8 cellular contexts compared by ENCODE assay signal in genomic region chr19:2151339-2152229, GRCh38. TPM values are rescaled to one million over a fixed set of nuclear protein-coding genes. Genes with fewer than 3 reads are reported as not detected.
DNase-seq lines count a peak whose midpoint lies in the region; ATAC-seq and TF ChIP-seq lines count a peak whose summit lies in the region.

Gene AP3D1, minus strand, starts transcription at chr19:2151566. Its CDS starts 232 bp downstream, at chr19:2151334.

- H3K9me3 Mint-ChIP-seq in activated T-cell treated with anti-CD3 and anti-CD28 coated beads, Interleukin-2, amount 50 U/mL, for 4 hours = no peaks in the 10 kb centered on the region

- peak; percentile 99 for DNase-seq in DMS53 (lab: John Stamatoyannopoulos, UW)
- peak; percentile 95 for DNase-seq in KG1 (lab: John Stamatoyannopoulos, UW)
- DNase-seq in Panc1 (ENCODE audit: low read depth, low spot score) = peak; percentile 97
- peak; percentile 100 for DNase-seq in activated T-cell treated with anti-CD3 and anti-CD28 coated beads, Interleukin-2, amount 50 U/mL, for 4 hours
- peak; percentile 99 to 100 for DNase-seq in erythroblast (lab: John Stamatoyannopoulos, UW)
- DNase-seq in stimulated activated CD8-positive, alpha-beta memory T cell treated with anti-CD3 and anti-CD28 coated beads, Interleukin-4, amount 100 ng/mL, for 48 hours = peak; percentile 100

- no TSS peak for BruUV-seq in Panc1 (replicated peaks; lab: Mats Ljungman, UMichigan)

- no peaks in the 10 kb centered on the region for H3K27me3 Mint-ChIP-seq in activated T-cell treated with anti-CD3 and anti-CD28 coated beads, Interleukin-2, amount 50 U/mL, for 4 hours (ENCODE audit: low read depth)

- in situ Hi-C loops in Panc1 (cut with HindIII; ENCODE audit: low pct_unique_long_range_greater_than_20kb, low sequenced_read_pairs) = no loop called here

- H3K4me3 ChIP-seq in Panc1 (ENCODE audit: low read depth in 2 of 2, low read length in 2 of 2) (peak within 1 kb of the TSS; percentile 76 to 91), mucosa of rectum (ENCODE audit: low read length in 2 of 2) (peak within 1 kb of the TSS; percentile 87 to 91)

- H3K4me3 Mint-ChIP-seq in activated T-cell treated with anti-CD3 and anti-CD28 coated beads, Interleukin-2, amount 50 U/mL, for 4 hours = peak within 1 kb of the TSS; percentile 85

- H3K9me3 ChIP-seq in Panc1 (ENCODE audit: control insufficient read depth, insufficient read depth, low read depth, low read length) = no peaks in the 10 kb centered on the region
- H3K9me3 ChIP-seq in mucosa of rectum (ENCODE audit: control insufficient read depth in 2 of 2, low read length in 2 of 2) = no peaks in the 10 kb centered on the region

- TF ChIP-seq CTCF in Panc1 (IDR thresholded peaks at IDR 0.05) = no peak

- intact Hi-C loops in Panc1 (cut with micrococcal nuclease; ENCODE audit: unreplicated experiment) = no loop called here

- peak; percentile 30 for TF ChIP-seq POLR2A in erythroblast (IDR thresholded peaks at IDR 0.05; ENCODE audit: low read length)

- peak within 1 kb of the TSS; percentile 89 for H3K27ac ChIP-seq in Panc1 (ENCODE audit: low read length)
- peak within 1 kb of the TSS; percentile 81 to 82 for H3K27ac ChIP-seq in mucosa of rectum (ENCODE audit: low read depth in 2 of 2, low read length in 2 of 2)

- H3K4me1 ChIP-seq in Panc1 (ENCODE audit: control insufficient read depth, insufficient read depth, low read length) = peaks cover 17% of the 10 kb centered on the region
- peaks cover 20 to 24% of the 10 kb centered on the region in 2 donors for H3K4me1 ChIP-seq in mucosa of rectum (ENCODE audit: control insufficient read depth in 2 of 2, insufficient read depth in 2 of 2, low read length in 2 of 2)

- H3K4me1 Mint-ChIP-seq in activated T-cell treated with anti-CD3 and anti-CD28 coated beads, Interleukin-2, amount 50 U/mL, for 4 hours (ENCODE audit: low read depth) = peaks cover 37% of the 10 kb centered on the region

- peak within 1 kb of the TSS; percentile 85 to 88 for H3K9ac ChIP-seq in mucosa of rectum (ENCODE audit: low read depth in 1 of 2, low read length in 2 of 2)

- peaks cover 5% of the 10 kb centered on the region; the same call in 1 of the 2 replicates for H3K36me3 ChIP-seq in Panc1 (ENCODE audit: control insufficient read depth, insufficient read depth, low read length)
- no peaks in the 10 kb centered on the region for H3K36me3 ChIP-seq in mucosa of rectum (ENCODE audit: control insufficient read depth in 2 of 2, insufficient read depth in 2 of 2, low read length in 2 of 2)

- peak; percentile 88 for ATAC-seq in GM21723 (IDR thresholded peaks at IDR 0.05; ENCODE audit: unreplicated experiment)
- ATAC-seq in Panc1 = peak; percentile 95
- peak; percentile 85 to 94 for ATAC-seq in activated T-cell treated with anti-CD3 and anti-CD28 coated beads, Interleukin-2, amount 50 U/mL, for 4 hours

- POLR2A ChIA-PET in Panc1 (lab: Charles Lee) = no interaction called here

- CTCF ChIA-PET in Panc1 (lab: Charles Lee) = no interaction called here

- H3K27me3 ChIP-seq in Panc1 (ENCODE audit: control insufficient read depth, insufficient read depth, low read length) = no peaks in the 10 kb centered on the region
- H3K27me3 ChIP-seq in mucosa of rectum (ENCODE audit: control insufficient read depth in 2 of 2, insufficient read depth in 2 of 2, low read length in 2 of 2) = no peaks in the 10 kb centered on the region

- H3K36me3 Mint-ChIP-seq in activated T-cell treated with anti-CD3 and anti-CD28 coated beads, Interleukin-2, amount 50 U/mL, for 4 hours (ENCODE audit: insufficient read depth) = peaks cover 3% of the 10 kb centered on the region

RNA-seq across cellular contexts. Expression of gene AP3D1, which starts in this region (rescaled TPM):
- total RNA-seq in Panc1 (2021; ENCODE audit: unreplicated experiment) = 167 TPM
- 172 TPM for polyA plus RNA-seq in Panc1 (2012; ENCODE audit: insufficient read length)
- 100 to 1,000 TPM in 2 of 3 donors, 10 to 100 TPM in 1; 91.9 to 109 (median 108) TPM for total RNA-seq in activated T-cell treated with anti-CD3 and anti-CD28 coated beads, Interleukin-2, amount 50 U/mL, for 4 hours

Comparison
In these comparisons a context has a peak if more than half of its experiments do, and no peak if none do; other contexts are left out.
1. Peak in every context shown above with its lines: DNase-seq, ATAC-seq, H3K4me3 ChIP-seq and H3K27ac ChIP-seq.